In genomic region chr17:51371732-51372151, GRCh38 we compare ENCODE assay signal across 8 cellular contexts.
A peak's percentile ranks its signal among the peaks of the same experiment; 100 is the strongest.
DNase-seq lines count a peak whose midpoint lies in the region; ATAC-seq and TF ChIP-seq lines count a peak whose summit lies in the region.

No MANE protein-coding gene starts in this region.

- BruUV-seq in PC-3 (replicated peaks; lab: Mats Ljungman, UMichigan): no TSS peak

- intact Hi-C loops in PC-3 (cut with micrococcal nuclease): loop anchor here (1.0 to 10.0 kb wide), 2 partner anchors 165 to 973 kb away; no protein-coding TSS in a partner anchor
- intact Hi-C loops in left ventricle myocardium inferior (cut with micrococcal nuclease): loop anchor here (5.0 kb wide), 1 partner anchor 166 kb away; no protein-coding TSS in a partner anchor

- peak; percentile 93 for TF ChIP-seq CTCF in PC-3 (conservative IDR thresholded peaks at IDR 0.05; ENCODE audit: low read depth, low read length)
- TF ChIP-seq CTCF in left ventricle myocardium inferior (IDR thresholded peaks at IDR 0.05; ENCODE audit: borderline replicate concordance): peak; percentile 59

- no peaks in the 10 kb centered on the region for H3K9me3 ChIP-seq in PC-3 (ENCODE audit: low read length)
- no peaks in the 10 kb centered on the region for H3K9me3 ChIP-seq in left ventricle myocardium inferior (replicated peaks)

- no peak overlapping the region for H3K27ac ChIP-seq in PC-3 (ENCODE audit: low read length)
- H3K27ac ChIP-seq in left ventricle myocardium inferior (replicated peaks): no peak overlapping the region

- peak overlapping the region; percentile 28 for H3K4me2 ChIP-seq in PC-3 (ENCODE audit: low read length)

- no peaks in the 10 kb centered on the region for H4K20me1 ChIP-seq in PC-3 (ENCODE audit: low read length)

- CTCF ChIA-PET in PC-3 (lab: Charles Lee): interaction anchor here (1.0 kb wide), 1 partner anchor 13 kb away, joined by 3 read pairs; no protein-coding TSS in a partner anchor

- H3K4me3 ChIP-seq in PC-3 (ENCODE audit: low read length): no peak overlapping the region
- H3K4me3 ChIP-seq in left ventricle myocardium inferior: no peak overlapping the region
- no peak overlapping the region for H3K4me3 ChIP-seq in skeletal muscle cell (ENCODE audit: low read depth, low read length)

- H3K36me3 Mint-ChIP-seq in activated naive CD8-positive, alpha-beta T cell treated with anti-CD3 and anti-CD28 coated beads, Interleukin-2, amount 50 U/mL, for 24 hours (ENCODE audit: low read depth): no peaks in the 10 kb centered on the region

- H2AFZ ChIP-seq in PC-3 (ENCODE audit: low read length): peak overlapping the region; percentile 73

- no peaks in the 10 kb centered on the region for H3K27me3 Mint-ChIP-seq in activated naive CD8-positive, alpha-beta T cell treated with anti-CD3 and anti-CD28 coated beads, Interleukin-2, amount 50 U/mL, for 24 hours

- no peak overlapping the region for H3K9ac ChIP-seq in PC-3 (ENCODE audit: low read length)

- H3K4me1 ChIP-seq in PC-3 (ENCODE audit: insufficient read depth, low read length): no peaks in the 10 kb centered on the region
- no peaks in the 10 kb centered on the region for H3K4me1 ChIP-seq in left ventricle myocardium inferior

- peaks cover 10% of the 10 kb centered on the region for H3K4me1 Mint-ChIP-seq in activated naive CD8-positive, alpha-beta T cell treated with anti-CD3 and anti-CD28 coated beads, Interleukin-2, amount 50 U/mL, for 24 hours

- ATAC-seq in PC-3: peak; percentile 94
- peak; percentile 54 for ATAC-seq in activated naive CD8-positive, alpha-beta T cell treated with anti-CD3 and anti-CD28 coated beads, Interleukin-2, amount 50 U/mL, for 24 hours
- ATAC-seq in GM18858 (IDR thresholded peaks at IDR 0.05; ENCODE audit: unreplicated experiment): no peak
- ATAC-seq in HG03135 (IDR thresholded peaks at IDR 0.05; ENCODE audit: unreplicated experiment): no peak

- POLR2A ChIA-PET in PC-3 (lab: Charles Lee; ENCODE audit: unreplicated experiment): no interaction called here

- peaks cover 34% of the 10 kb centered on the region for H3K27me3 ChIP-seq in PC-3 (ENCODE audit: low read length)
- peaks cover 46% of the 10 kb centered on the region for H3K27me3 ChIP-seq in left ventricle myocardium inferior (ENCODE audit: low read depth)

- H3K27ac Mint-ChIP-seq in activated naive CD8-positive, alpha-beta T cell treated with anti-CD3 and anti-CD28 coated beads, Interleukin-2, amount 50 U/mL, for 24 hours: no peak overlapping the region

- H3K9me3 Mint-ChIP-seq in activated naive CD8-positive, alpha-beta T cell treated with anti-CD3 and anti-CD28 coated beads, Interleukin-2, amount 50 U/mL, for 24 hours: peaks cover 3% of the 10 kb centered on the region

- no peaks in the 10 kb centered on the region for H3F3A ChIP-seq in PC-3 (ENCODE audit: low read length, unreplicated experiment)

- H3K9me2 ChIP-seq in PC-3 (replicated peaks; ENCODE audit: low read length): no peaks in the 10 kb centered on the region

- H3K36me3 ChIP-seq in PC-3 (ENCODE audit: low read depth, low read length): no peaks in the 10 kb centered on the region
- no peaks in the 10 kb centered on the region for H3K36me3 ChIP-seq in left ventricle myocardium inferior

- DNase-seq in EH (ENCODE audit: low read depth) (peak; percentile 58), HUDEP-2 (lab: John Stamatoyannopoulos, UW; ENCODE audit: unreplicated experiment in 76 of 76) (peak in 61 of 76 experiments; percentile 4 to 73 (median 37)), PC-3 (peak; percentile 85), left ventricle myocardium inferior (no peak), skeletal muscle cell (ENCODE audit: low read depth) (peak; percentile 12)
- DNase-seq in activated naive CD8-positive, alpha-beta T cell treated with anti-CD3 and anti-CD28 coated beads, Interleukin-2, amount 50 U/mL, for 24 hours: peak; percentile 36

- H3K4me3 Mint-ChIP-seq in activated naive CD8-positive, alpha-beta T cell treated with anti-CD3 and anti-CD28 coated beads, Interleukin-2, amount 50 U/mL, for 24 hours: peak overlapping the region; percentile 53

- no peaks in the 10 kb centered on the region for H3K79me2 ChIP-seq in PC-3 (ENCODE audit: low read length)

Comparison
In these comparisons a context has a peak if more than half of its experiments do, and no peak if none do; other contexts are left out.
1. ATAC-seq: peak in PC-3 (single experiment) and activated naive CD8-positive, alpha-beta T cell treated with anti-CD3 and anti-CD28 coated beads, Interleukin-2, amount 50 U/mL, for 24 hours (single experiment); none in GM18858 (single experiment) and HG03135 (single experiment).